ENCODE assay signal across 1 cellular context in the genomic region with DNA sequence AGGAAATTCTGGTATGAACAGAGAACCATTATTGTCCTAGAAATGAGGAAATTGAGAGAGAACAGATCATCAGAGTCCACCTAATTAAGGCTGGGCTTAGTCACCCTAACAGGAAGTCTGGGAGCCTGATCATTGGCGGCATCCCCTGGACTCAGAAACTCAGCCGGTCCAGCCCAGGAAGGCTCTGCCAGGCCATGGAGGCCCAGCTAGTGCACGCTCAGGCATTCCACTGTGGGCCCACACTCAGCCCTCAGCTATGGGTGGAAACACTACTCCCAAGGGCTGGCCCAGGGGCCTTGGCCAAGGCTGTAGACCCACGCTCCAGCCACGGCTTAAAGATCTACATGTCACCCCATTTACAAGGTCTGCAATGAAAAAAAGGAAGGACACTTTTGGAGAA.
TF ChIP-seq lines count a peak whose summit lies in the region.

No MANE protein-coding gene starts in this region.

TF ChIP-seq in endothelial cell of umbilical vein, 7 proteins besides CTCF, POLR2A, EP300 and RAD21:
- TF ChIP-seq FOS (IDR thresholded peaks at IDR 0.05; ENCODE audit: borderline replicate concordance, insufficient read depth, low read length) (peak; percentile 53), JUN (IDR thresholded peaks at IDR 0.05; ENCODE audit: borderline replicate concordance, insufficient read depth, insufficient read length, low read depth) (no peak), EZH2 (IDR thresholded peaks at IDR 0.05; ENCODE audit: borderline replicate concordance, low read depth, low read length, severe bottlenecking) (no peak), GATA2 (IDR thresholded peaks at IDR 0.05; ENCODE audit: insufficient read depth, insufficient read length, low read depth, low read length) (no peak), MYC (IDR thresholded peaks at IDR 0.05; ENCODE audit: low read depth, low read length) (no peak)
- TF ChIP-seq, protein P1, sequence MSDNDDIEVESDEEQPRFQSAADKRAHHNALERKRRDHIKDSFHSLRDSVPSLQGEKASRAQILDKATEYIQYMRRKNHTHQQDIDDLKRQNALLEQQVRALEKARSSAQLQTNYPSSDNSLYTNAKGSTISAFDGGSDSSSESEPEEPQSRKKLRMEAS (IDR thresholded peaks at IDR 0.05; ENCODE audit: insufficient read depth, insufficient read length): no peak
